Comparison of ENCODE assay signal across 7 cellular contexts in the genomic region with DNA sequence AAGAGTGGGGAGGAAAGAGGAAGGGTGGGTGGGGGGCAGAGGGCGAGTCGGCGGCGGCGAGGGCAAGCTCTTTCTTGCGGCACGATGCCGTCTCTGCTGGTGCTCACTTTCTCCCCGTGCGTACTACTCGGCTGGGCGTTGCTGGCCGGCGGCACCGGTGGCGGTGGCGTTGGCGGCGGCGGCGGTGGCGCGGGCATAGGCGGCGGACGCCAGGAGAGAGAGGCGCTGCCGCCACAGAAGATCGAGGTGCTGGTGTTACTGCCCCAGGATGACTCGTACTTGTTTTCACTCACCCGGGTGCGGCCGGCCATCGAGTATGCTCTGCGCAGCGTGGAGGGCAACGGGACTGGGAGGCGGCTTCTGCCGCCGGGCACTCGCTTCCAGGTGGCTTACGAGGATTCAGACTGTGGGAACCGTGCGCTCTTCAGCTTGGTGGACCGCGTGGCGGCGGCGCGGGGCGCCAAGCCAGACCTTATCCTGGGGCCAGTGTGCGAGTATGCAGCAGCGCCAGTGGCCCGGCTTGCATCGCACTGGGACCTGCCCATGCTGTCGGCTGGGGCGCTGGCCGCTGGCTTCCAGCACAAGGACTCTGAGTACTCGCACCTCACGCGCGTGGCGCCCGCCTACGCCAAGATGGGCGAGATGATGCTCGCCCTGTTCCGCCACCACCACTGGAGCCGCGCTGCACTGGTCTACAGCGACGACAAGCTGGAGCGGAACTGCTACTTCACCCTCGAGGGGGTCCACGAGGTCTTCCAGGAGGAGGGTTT.
DNase-seq lines count a peak whose midpoint lies in the region; FAIRE-seq lines count a peak whose summit lies in the region.

No MANE protein-coding gene starts in this region.

- H3K9me3 Mint-ChIP-seq in stimulated activated naive CD8-positive, alpha-beta T cell treated with anti-CD3 and anti-CD28 coated beads, Interleukin-15, Interleukin-2, amounts not matched to agents 100 ng/mL and 50 ng/mL, for 24 hours, result no peaks in the 10 kb centered on the region

- peaks cover 5% of the 10 kb centered on the region for H3K36me3 ChIP-seq in adipocyte (ENCODE audit: control insufficient read depth, insufficient read depth, low read length, severe bottlenecking)

- H3K27ac Mint-ChIP-seq in stimulated activated naive CD8-positive, alpha-beta T cell treated with anti-CD3 and anti-CD28 coated beads, Interleukin-15, Interleukin-2, amounts not matched to agents 100 ng/mL and 50 ng/mL, for 24 hours, result no peak overlapping the region

- H3K4me1 ChIP-seq in adipocyte (ENCODE audit: control insufficient read depth, insufficient read depth, low read length), result peaks cover 18% of the 10 kb centered on the region

- peak overlapping the region; percentile 90 for H3K4me3 ChIP-seq in adipocyte (ENCODE audit: low read length)

- H3K9ac ChIP-seq in adipocyte (ENCODE audit: low read length), result peak overlapping the region; percentile 94

- no peaks in the 10 kb centered on the region for H3K27me3 ChIP-seq in adipocyte (replicated peaks; ENCODE audit: control insufficient read depth, insufficient read depth, low read length)

- H3K4me3 Mint-ChIP-seq in stimulated activated naive CD8-positive, alpha-beta T cell treated with anti-CD3 and anti-CD28 coated beads, Interleukin-15, Interleukin-2, amounts not matched to agents 100 ng/mL and 50 ng/mL, for 24 hours, result peak overlapping the region; percentile 41

- H3K36me3 Mint-ChIP-seq in stimulated activated naive CD8-positive, alpha-beta T cell treated with anti-CD3 and anti-CD28 coated beads, Interleukin-15, Interleukin-2, amounts not matched to agents 100 ng/mL and 50 ng/mL, for 24 hours (ENCODE audit: low read depth), result no peaks in the 10 kb centered on the region

- H3K9me3 ChIP-seq in adipocyte (ENCODE audit: control insufficient read depth, low read length), result no peaks in the 10 kb centered on the region

- DNase-seq in HTR-8/SVneo (ENCODE audit: insufficient read length, low spot score) (peak; percentile 54), adipocyte (ENCODE audit: low read depth) (peak; percentile 69), iPS-NIHi7 (ENCODE audit: extremely low spot score) (peak; percentile 24), DMS53 (lab: John Stamatoyannopoulos, UW) (no peak), NCI-H345 (lab: John Stamatoyannopoulos, UW) (no peak)
- DNase-seq in stimulated activated naive CD4-positive, alpha-beta T cell (lab: John Stamatoyannopoulos, UW), result no peak

- peaks cover 73% of the 10 kb centered on the region for H3K27me3 Mint-ChIP-seq in stimulated activated naive CD8-positive, alpha-beta T cell treated with anti-CD3 and anti-CD28 coated beads, Interleukin-15, Interleukin-2, amounts not matched to agents 100 ng/mL and 50 ng/mL, for 24 hours

- H3K4me1 Mint-ChIP-seq in stimulated activated naive CD8-positive, alpha-beta T cell treated with anti-CD3 and anti-CD28 coated beads, Interleukin-15, Interleukin-2, amounts not matched to agents 100 ng/mL and 50 ng/mL, for 24 hours (ENCODE audit: low read depth), result peaks cover 39% of the 10 kb centered on the region

- FAIRE-seq in HTR-8/SVneo (lab: Jason Lieb, UNC), result peak; percentile 93

Comparison
In these comparisons a context has a peak if more than half of its experiments do, and no peak if none do; other contexts are left out.
1. DNase-seq: peak in HTR-8/SVneo (single experiment), adipocyte (single experiment) and iPS-NIHi7 (single experiment); none in DMS53 (single experiment), NCI-H345 (single experiment) and stimulated activated naive CD4-positive, alpha-beta T cell (0 of 6).